Comparison of ENCODE assay signal across 1 cellular context in genomic region chr3:152283492-152284381, GRCh38.
TF ChIP-seq lines count a peak whose summit lies in the region.

No MANE protein-coding gene starts in this region.

TF ChIP-seq in K562, 482 proteins besides CTCF, POLR2A, EP300 and RAD21 (continued from another document):
- TF ChIP-seq ZBTB40 (IDR thresholded peaks at IDR 0.05) (peak; percentile 59), ZBTB40 (CRISPR knock-in tag; IDR thresholded peaks at IDR 0.05) (no peak), LARP7 (IDR thresholded peaks at IDR 0.05) (no peak), KLF16 (IDR thresholded peaks at IDR 0.05) (no peak), NFIC (IDR thresholded peaks at IDR 0.05) (peak; percentile 60)
TF ChIP-seq in K562: peak in this region for 2.
